ENCODE assay signal across 20 cellular contexts in the genomic region with DNA sequence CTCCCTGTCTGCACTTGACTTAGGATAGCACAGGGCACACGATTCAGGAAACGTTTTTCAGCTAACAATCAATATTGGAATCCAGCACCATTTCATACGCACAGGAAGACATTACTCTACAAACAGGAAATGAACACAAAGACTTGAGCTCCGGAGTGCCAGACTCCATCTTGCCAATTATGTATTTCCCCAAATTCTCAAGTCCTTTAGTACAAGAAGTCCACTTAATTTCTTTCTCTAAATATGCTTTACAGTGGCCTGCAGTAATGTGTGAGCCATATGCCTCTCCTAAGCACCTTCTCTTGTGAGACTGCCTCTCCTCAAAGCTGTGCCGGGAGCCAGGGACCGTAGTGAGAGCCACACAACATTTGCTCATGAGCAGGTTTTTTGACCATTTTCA.
"Had no signal": no experiment of that assay in that cellular context is flagged by ENCODE, and none has a peak within 500 bp of the region (broad histone marks: within the 10 kb centered on the region; RNA-seq: fewer than 3 reads in every experiment).

No MANE protein-coding gene starts in this region.

- H3K79me2 ChIP-seq: hepatocyte had no signal

- H3K4me2 ChIP-seq: hepatocyte had no signal

- H3K4me3 ChIP-seq: coronary artery, esophagus squamous epithelium, gastroesophageal sphincter, hepatocyte, psoas muscle, skin epidermis, testis, tibial nerve had no signal

- H3K27me3 ChIP-seq: esophagus squamous epithelium, gastroesophageal sphincter, hepatocyte, testis, tibial nerve had no signal

- H3K4me1 ChIP-seq: esophagus squamous epithelium, gastroesophageal sphincter, psoas muscle, testis, tibial nerve had no signal

- H2AFZ ChIP-seq: hepatocyte had no signal

- H3K27ac ChIP-seq: coronary artery, esophagus squamous epithelium, gastroesophageal sphincter, hepatocyte, psoas muscle, testis, tibial nerve had no signal

- H3K9me3 ChIP-seq: psoas muscle, testis had no signal

- DNase-seq: central memory CD4-positive, alpha-beta T cell; effector memory CD4-positive, alpha-beta T cell; esophagus squamous epithelium; foreskin fibroblast; kidney; left colon; naive B cell; occipital lobe; psoas muscle; retina; stimulated activated CD4-positive, alpha-beta T cell treated with anti-CD3 and anti-CD28 coated beads, Interleukin-12 subunit alpha, Interleukin-12 subunit beta, amount 100 ng/mL, for 4 hours; stimulated activated CD4-positive, alpha-beta T cell treated with anti-CD3 and anti-CD28 coated beads, Interleukin-2, amount 100 ng/mL, for 48 hours; stimulated activated naive CD4-positive, alpha-beta T cell treated with Interleukin-2 at 50 U/mL for 16 hours; testis had no signal

- H3K36me3 ChIP-seq: esophagus squamous epithelium, gastroesophageal sphincter, tibial nerve had no signal

- ATAC-seq: gastroesophageal sphincter, left colon, psoas muscle, sciatic nerve had no signal
